In genomic region chr10:78332013-78332412, GRCh38 we compare ENCODE assay signal across 20 cellular contexts.
DNase-seq lines count a peak whose midpoint lies in the region; TF ChIP-seq lines count a peak whose summit lies in the region.
"Had no signal": no experiment of that assay in that cellular context is flagged by ENCODE, and none has a peak within 500 bp of the region (broad histone marks: within the 10 kb centered on the region; RNA-seq: fewer than 3 reads in every experiment).

No MANE protein-coding gene starts in this region.

- H3K4me3 Mint-ChIP-seq in activated T-helper 2 cell treated with anti-CD3 and anti-CD28 coated beads, Interferon-gamma antibody, Interleukin-2, Interleukin-4, amounts not matched to agents 10 μg/mL and 5 μg/mL and 100 μg/mL, durations not matched to agents 14 hours and 24 hours and 36 hours (ENCODE audit: low read depth), result no peak overlapping the region
- H3K4me3 Mint-ChIP-seq: activated naive CD8-positive, alpha-beta T cell; activated T-cell treated with anti-CD3 and anti-CD28 coated beads, Interleukin-2, amount 50 U/mL, for 24 hours; endodermal cell; naive thymus-derived CD4-positive, alpha-beta T cell had no signal

- peaks cover 3% of the 10 kb centered on the region for H3K27me3 Mint-ChIP-seq in activated T-helper 2 cell treated with anti-CD3 and anti-CD28 coated beads, Interferon-gamma antibody, Interleukin-2, Interleukin-4, amounts not matched to agents 10 μg/mL and 5 μg/mL and 100 μg/mL, durations not matched to agents 14 hours and 24 hours and 36 hours (ENCODE audit: low read depth)

- H3K4me1 Mint-ChIP-seq in activated T-helper 2 cell treated with anti-CD3 and anti-CD28 coated beads, Interferon-gamma antibody, Interleukin-2, Interleukin-4, amounts not matched to agents 10 μg/mL and 5 μg/mL and 100 μg/mL, durations not matched to agents 14 hours and 24 hours and 36 hours (ENCODE audit: low read depth), result no peaks in the 10 kb centered on the region
- H3K4me1 Mint-ChIP-seq: endodermal cell; naive thymus-derived CD4-positive, alpha-beta T cell had no signal

- 31 to 36% methylated on average over 7 of the region's 7 CpGs for WGBS in GM23248 (ENCODE audit: low coverage in 1 of 2, low lambda C conversion rate in 2 of 2, missing lambda C conversion rate in 2 of 2), 2 experiments
- WGBS in stomach, 5 donors, result 77 to 90% (median 87%) methylated on average over 7 of the region's 7 CpGs

- H3K4me1 ChIP-seq in GM23248 (ENCODE audit: insufficient read depth) (peaks cover 35% of the 10 kb centered on the region), muscle layer of colon (ENCODE audit: insufficient read depth, low read length) (peaks cover 39% of the 10 kb centered on the region), stomach (peaks cover 9 to 33% (median 19%) of the 10 kb centered on the region in 4 donors)
- H3K4me1 ChIP-seq: foreskin keratinocyte, left lung had no signal

- no peak for TF ChIP-seq POLR2A in stomach (IDR thresholded peaks at IDR 0.05)

- H3K9me3 Mint-ChIP-seq in activated T-helper 2 cell treated with anti-CD3 and anti-CD28 coated beads, Interferon-gamma antibody, Interleukin-2, Interleukin-4, amounts not matched to agents 10 μg/mL and 5 μg/mL and 100 μg/mL, durations not matched to agents 14 hours and 24 hours and 36 hours, result peaks cover 15% of the 10 kb centered on the region

- no peaks in the 10 kb centered on the region for H3K79me2 ChIP-seq in GM23248 (ENCODE audit: insufficient read depth)

- H3K36me3 ChIP-seq in GM23248 (ENCODE audit: low read depth) (no peaks in the 10 kb centered on the region), muscle layer of colon (ENCODE audit: insufficient read depth, low read length) (no peaks in the 10 kb centered on the region), stomach (no peaks in the 10 kb centered on the region)
- H3K36me3 ChIP-seq: left lung, SJSA1 had no signal

- peak; percentile 53 for DNase-seq in GM23248
- DNase-seq in stomach, result no peak
- no peak for DNase-seq in GOT3 (lab: John Stamatoyannopoulos, UW)
- no peak for DNase-seq in NCI-H345 (lab: John Stamatoyannopoulos, UW)
- DNase-seq in activated T-helper 2 cell treated with anti-CD3 and anti-CD28 coated beads, Interferon-gamma antibody, Interleukin-2, Interleukin-4, amounts not matched to agents 10 μg/mL and 5 μg/mL and 100 μg/mL, durations not matched to agents 14 hours and 24 hours and 36 hours (ENCODE audit: low spot score), result no peak
- DNase-seq in stimulated activated CD4-positive, alpha-beta T cell treated with anti-CD3 and anti-CD28 coated beads, Interleukin-12 subunit alpha, Interleukin-12 subunit beta, amount 100 ng/mL, for 4 hours, result no peak
- DNase-seq: activated CD4-positive, alpha-beta T cell treated with anti-CD3 and anti-CD28 coated beads for 48 hours; activated T-cell treated with anti-CD3 and anti-CD28 coated beads, Interleukin-2, amount 50 U/mL, for 24 hours; AML-193; Calu3; foreskin keratinocyte; left lung; NCI-H187; NCI-H510A had no signal

- H3K27me3 ChIP-seq in GM23248 (replicated peaks; ENCODE audit: insufficient read depth), result no peaks in the 10 kb centered on the region
- no peaks in the 10 kb centered on the region for H3K27me3 ChIP-seq in muscle layer of colon (ENCODE audit: control insufficient read depth in 1 of 2, insufficient read depth in 2 of 2, low read length in 2 of 2)
- no peaks in the 10 kb centered on the region for H3K27me3 ChIP-seq in stomach
- H3K27me3 ChIP-seq: foreskin keratinocyte, left lung, SJSA1 had no signal

- no peaks in the 10 kb centered on the region for H4K20me1 ChIP-seq in GM23248 (ENCODE audit: insufficient read depth)

- H3K4me2 ChIP-seq in GM23248 (ENCODE audit: unreplicated experiment), result peak overlapping the region; percentile 75

- H3F3A ChIP-seq in GM23248 (ENCODE audit: insufficient read depth), result peaks cover 25% of the 10 kb centered on the region; the same call in 1 of the 2 replicates

- peak overlapping the region; percentile 60 for H3K9ac ChIP-seq in GM23248
- no peak overlapping the region for H3K9ac ChIP-seq in muscle layer of colon (ENCODE audit: low read length)

- in situ Hi-C loops in GM23248 (cut with MboI), result no loop called here

- H3K4me3 ChIP-seq in GM23248 (peak overlapping the region; percentile 14; the same call in 1 of the 2 replicates), muscle layer of colon (ENCODE audit: low read depth in 1 of 2, low read length in 2 of 2) (no peak overlapping the region), stomach (no peak overlapping the region)
- H3K4me3 ChIP-seq: left lung, SJSA1 had no signal

- H3K9me2 ChIP-seq in GM23248 (ENCODE audit: insufficient read depth), result no peaks in the 10 kb centered on the region

- H3K36me3 Mint-ChIP-seq in activated T-helper 2 cell treated with anti-CD3 and anti-CD28 coated beads, Interferon-gamma antibody, Interleukin-2, Interleukin-4, amounts not matched to agents 10 μg/mL and 5 μg/mL and 100 μg/mL, durations not matched to agents 14 hours and 24 hours and 36 hours (ENCODE audit: low read depth), result no peaks in the 10 kb centered on the region
- H3K36me3 Mint-ChIP-seq: activated naive CD8-positive, alpha-beta T cell; naive thymus-derived CD4-positive, alpha-beta T cell had no signal

- H3K27ac Mint-ChIP-seq in activated T-helper 2 cell treated with anti-CD3 and anti-CD28 coated beads, Interferon-gamma antibody, Interleukin-2, Interleukin-4, amounts not matched to agents 10 μg/mL and 5 μg/mL and 100 μg/mL, durations not matched to agents 14 hours and 24 hours and 36 hours, result no peak overlapping the region
- H3K27ac Mint-ChIP-seq: activated naive CD8-positive, alpha-beta T cell; activated T-cell treated with anti-CD3 and anti-CD28 coated beads, Interleukin-2, amount 50 U/mL, for 24 hours; endodermal cell; naive thymus-derived CD4-positive, alpha-beta T cell had no signal

- H3K27ac ChIP-seq in GM23248 (peak overlapping the region; percentile 75), cingulate gyrus (ENCODE audit: low read depth, low read length) (peak overlapping the region; percentile 49), muscle layer of colon (ENCODE audit: low read depth, low read length) (peak overlapping the region; percentile 50), stomach (peak overlapping the region in 3 of 5 donors; percentile 45 to 74 (median 68))
- H3K27ac ChIP-seq: foreskin keratinocyte, left lung, SJSA1 had no signal

- intact Hi-C loops in stomach (cut with DNase I; ENCODE audit: low total_unique reads), result no loop called here
- intact Hi-C loops in activated T-helper 2 cell treated with anti-CD3 and anti-CD28 coated beads, Interferon-gamma antibody, Interleukin-2, Interleukin-4, amounts not matched to agents 10 μg/mL and 5 μg/mL and 100 μg/mL, durations not matched to agents 14 hours and 24 hours and 36 hours (cut with micrococcal nuclease), result no loop called here

- peak overlapping the region; percentile 77 for H2AFZ ChIP-seq in GM23248

- TF ChIP-seq CTCF in stomach (IDR thresholded peaks at IDR 0.05), result no peak

- H3K9me3 ChIP-seq in GM23248 (ENCODE audit: low read depth) (no peaks in the 10 kb centered on the region), muscle layer of colon (ENCODE audit: low read length) (no peaks in the 10 kb centered on the region), stomach (peaks cover 0 to 6% (median 0%) of the 10 kb centered on the region in 4 donors)
- H3K9me3 ChIP-seq: SJSA1 had no signal

- TF ChIP-seq EP300 in stomach (IDR thresholded peaks at IDR 0.05), result peak; percentile 85
